12 cellular contexts compared by ENCODE assay signal in genomic region chr4:173530326-173531062, GRCh38. TPM values are rescaled to one million over a fixed set of nuclear protein-coding genes. Genes with fewer than 3 reads are reported as not detected.
DNase-seq lines count a peak whose midpoint lies in the region; ATAC-seq and TF ChIP-seq lines count a peak whose summit lies in the region.
"Had no signal": no experiment of that assay in that cellular context is flagged by ENCODE, and none has a peak within 500 bp of the region (broad histone marks: within the 10 kb centered on the region; RNA-seq: fewer than 3 reads in every experiment).

No MANE protein-coding gene starts in this region.

- no peaks in the 10 kb centered on the region for H3K36me3 ChIP-seq in mucosa of rectum (ENCODE audit: control insufficient read depth in 2 of 2, insufficient read depth in 2 of 2, low read length in 2 of 2)
- no peaks in the 10 kb centered on the region for H3K36me3 ChIP-seq in tibial nerve
- no peaks in the 10 kb centered on the region for H3K36me3 ChIP-seq in PC-3 (ENCODE audit: low read depth, low read length)
- H3K36me3 ChIP-seq: lower lobe of right lung had no signal

- no peaks in the 10 kb centered on the region for H3F3A ChIP-seq in PC-3 (ENCODE audit: low read length, unreplicated experiment)

- no peak for DNase-seq in activated naive CD4-positive, alpha-beta T cell treated with anti-CD3 and anti-CD28 coated beads for 36 hours
- no peak for DNase-seq in activated naive CD4-positive, alpha-beta T cell (lab: John Stamatoyannopoulos, UW)
- DNase-seq in activated naive CD8-positive, alpha-beta T cell treated with anti-CD3 and anti-CD28 coated beads, Interleukin-2, amount 50 U/mL, for 24 hours, result no peak
- no peak for DNase-seq in tibial nerve (ENCODE audit: low spot score in 2 of 2)
- no peak for DNase-seq in PC-3
- no peak for DNase-seq in Kasumi-1 (lab: John Stamatoyannopoulos, UW)
- DNase-seq in NCI-H1417 (lab: John Stamatoyannopoulos, UW), result no peak
- DNase-seq: lower lobe of right lung; NCI-H187; stimulated activated CD8-positive, alpha-beta memory T cell treated with anti-CD3 and anti-CD28 coated beads, Interleukin-4, amount 100 ng/mL, for 48 hours had no signal

- H3K4me2 ChIP-seq in PC-3 (ENCODE audit: low read length), result no peak overlapping the region

- no peaks in the 10 kb centered on the region for H3K79me2 ChIP-seq in PC-3 (ENCODE audit: low read length)

- H3K36me3 Mint-ChIP-seq in activated naive CD4-positive, alpha-beta T cell treated with anti-CD3 and anti-CD28 coated beads for 36 hours (ENCODE audit: low read depth), result peaks cover 7% of the 10 kb centered on the region
- peaks cover 13% of the 10 kb centered on the region for H3K36me3 Mint-ChIP-seq in activated naive CD8-positive, alpha-beta T cell treated with anti-CD3 and anti-CD28 coated beads, Interleukin-2, amount 50 U/mL, for 24 hours (ENCODE audit: low read depth)

- TF ChIP-seq CTCF in tibial nerve (IDR thresholded peaks at IDR 0.05) (no peak), PC-3 (conservative IDR thresholded peaks at IDR 0.05; ENCODE audit: low read depth, low read length) (no peak)

- BruUV-seq in PC-3 (replicated peaks; lab: Mats Ljungman, UMichigan), result no TSS peak

- no peak for TF ChIP-seq EP300 in tibial nerve (IDR thresholded peaks at IDR 0.05)

- no peak for ATAC-seq in activated naive CD8-positive, alpha-beta T cell treated with anti-CD3 and anti-CD28 coated beads, Interleukin-2, amount 50 U/mL, for 24 hours
- ATAC-seq in PC-3, result no peak

- POLR2A ChIA-PET in PC-3 (lab: Charles Lee; ENCODE audit: unreplicated experiment), result no interaction called here

- H3K27me3 Mint-ChIP-seq in activated naive CD4-positive, alpha-beta T cell treated with anti-CD3 and anti-CD28 coated beads for 36 hours (ENCODE audit: low read depth), result peaks cover 83% of the 10 kb centered on the region
- H3K27me3 Mint-ChIP-seq in activated naive CD8-positive, alpha-beta T cell treated with anti-CD3 and anti-CD28 coated beads, Interleukin-2, amount 50 U/mL, for 24 hours, result peaks cover 87% of the 10 kb centered on the region

- TF ChIP-seq POLR2A in tibial nerve (IDR thresholded peaks at IDR 0.05), result no peak

- CTCF ChIA-PET in activated naive CD4-positive, alpha-beta T cell treated with anti-CD3 and anti-CD28 coated beads for 36 hours (lab: Charles Lee), result interaction anchor here (0.6 to 0.7 kb wide), 2 partner anchors 25 to 106 kb away, joined by 3 to 4 read pairs; no protein-coding TSS in a partner anchor
- CTCF ChIA-PET in PC-3 (lab: Charles Lee), result interaction anchor here (0.7 kb wide), 1 partner anchor 143 kb away, joined by 12 read pairs; no protein-coding TSS in a partner anchor

- H3K27me3 ChIP-seq in mucosa of rectum (ENCODE audit: control insufficient read depth in 2 of 2, insufficient read depth in 2 of 2, low read length in 2 of 2) (peaks cover 68 to 72% of the 10 kb centered on the region in 2 donors), tibial nerve (peaks cover 2 to 97% of the 10 kb centered on the region in 2 donors), PC-3 (ENCODE audit: low read length) (peaks cover 82% of the 10 kb centered on the region)

- no peak overlapping the region for H2AFZ ChIP-seq in PC-3 (ENCODE audit: low read length)

- H3K9me3 ChIP-seq in mucosa of rectum (ENCODE audit: control insufficient read depth in 2 of 2, low read length in 2 of 2) (peaks cover 0 to 3% of the 10 kb centered on the region in 2 donors), tibial nerve (peaks cover 0 to 14% (median 0%) of the 10 kb centered on the region in 4 donors), PC-3 (ENCODE audit: low read length) (no peaks in the 10 kb centered on the region)
- H3K9me3 ChIP-seq: lower lobe of right lung had no signal

- WGBS in tibial nerve, 2 donors, result 7 to 8% methylated on average over 34 of the region's 34 CpGs

- H3K27ac ChIP-seq in mucosa of rectum (ENCODE audit: low read depth in 2 of 2, low read length in 2 of 2) (peak overlapping the region in 1 of 2 donors; percentile 61), tibial nerve (no peak overlapping the region), PC-3 (ENCODE audit: low read length) (no peak overlapping the region)
- H3K27ac ChIP-seq: lower lobe of right lung, VCaP had no signal

- intact Hi-C loops in activated naive CD4-positive, alpha-beta T cell treated with anti-CD3 and anti-CD28 coated beads for 36 hours (cut with micrococcal nuclease), result no loop called here
- intact Hi-C loops in PC-3 (cut with micrococcal nuclease), result no loop called here

- H3K4me1 Mint-ChIP-seq in activated naive CD4-positive, alpha-beta T cell treated with anti-CD3 and anti-CD28 coated beads for 36 hours (ENCODE audit: low read depth), result peaks cover 18% of the 10 kb centered on the region
- peaks cover 22% of the 10 kb centered on the region for H3K4me1 Mint-ChIP-seq in activated naive CD8-positive, alpha-beta T cell treated with anti-CD3 and anti-CD28 coated beads, Interleukin-2, amount 50 U/mL, for 24 hours

- no peaks in the 10 kb centered on the region for H3K4me1 ChIP-seq in mucosa of rectum (ENCODE audit: control insufficient read depth in 2 of 2, insufficient read depth in 2 of 2, low read length in 2 of 2)
- H3K4me1 ChIP-seq in tibial nerve, result peaks cover 0 to 49% (median 10%) of the 10 kb centered on the region in 4 donors
- no peaks in the 10 kb centered on the region for H3K4me1 ChIP-seq in PC-3 (ENCODE audit: insufficient read depth, low read length)

- H3K4me3 ChIP-seq in mucosa of rectum (ENCODE audit: low read length in 2 of 2) (peak overlapping the region; percentile 22 to 60), tibial nerve (peak overlapping the region; percentile 4 to 59 (median 51)), PC-3 (ENCODE audit: low read length) (no peak overlapping the region)

- H3K9ac ChIP-seq in mucosa of rectum (ENCODE audit: low read depth in 1 of 2, low read length in 2 of 2) (no peak overlapping the region), PC-3 (ENCODE audit: low read length) (no peak overlapping the region)

- no peaks in the 10 kb centered on the region for H3K9me2 ChIP-seq in PC-3 (replicated peaks; ENCODE audit: low read length)

- H4K20me1 ChIP-seq in PC-3 (ENCODE audit: low read length), result no peaks in the 10 kb centered on the region

- H3K4me3 Mint-ChIP-seq in activated naive CD4-positive, alpha-beta T cell treated with anti-CD3 and anti-CD28 coated beads for 36 hours, result peak overlapping the region; percentile 67
- H3K4me3 Mint-ChIP-seq in activated naive CD8-positive, alpha-beta T cell treated with anti-CD3 and anti-CD28 coated beads, Interleukin-2, amount 50 U/mL, for 24 hours, result peak overlapping the region; percentile 65

- H3K27ac Mint-ChIP-seq in activated naive CD4-positive, alpha-beta T cell treated with anti-CD3 and anti-CD28 coated beads for 36 hours, result no peak overlapping the region
- no peak overlapping the region for H3K27ac Mint-ChIP-seq in activated naive CD8-positive, alpha-beta T cell treated with anti-CD3 and anti-CD28 coated beads, Interleukin-2, amount 50 U/mL, for 24 hours

- peaks cover 5% of the 10 kb centered on the region for H3K9me3 Mint-ChIP-seq in activated naive CD4-positive, alpha-beta T cell treated with anti-CD3 and anti-CD28 coated beads for 36 hours
- H3K9me3 Mint-ChIP-seq in activated naive CD8-positive, alpha-beta T cell treated with anti-CD3 and anti-CD28 coated beads, Interleukin-2, amount 50 U/mL, for 24 hours, result peaks cover 5% of the 10 kb centered on the region

RNA-seq across cellular contexts. Expression of gene HAND2, which starts 0.5 kb away (rescaled TPM):
- not detected for total RNA-seq in activated naive CD4-positive, alpha-beta T cell treated with anti-CD3 and anti-CD28 coated beads for 36 hours
- total RNA-seq in tibial nerve, result 1 to 10 TPM; 1.9 to 5.1 (median 3.6) TPM
- total RNA-seq in PC-3 (2014; rRNA removed), result not detected in 2 replicates
